In genomic region chr7:31651234-31651633, GRCh38 we compare ENCODE assay signal across 37 cellular contexts. TPM values are rescaled to one million over a fixed set of nuclear protein-coding genes. Genes with fewer than 3 reads are reported as not detected.
"Had no signal": no experiment of that assay in that cellular context is flagged by ENCODE, and none has a peak within 500 bp of the region (broad histone marks: within the 10 kb centered on the region; RNA-seq: fewer than 3 reads in every experiment).

No MANE protein-coding gene starts in this region.

- H3K36me3 Mint-ChIP-seq: activated CD8-positive, alpha-beta memory T cell treated with anti-CD3 and anti-CD28 coated beads, Interleukin-2, amount 10 ng/mL, durations not matched to agents 7 days and 5 days; activated naive CD8-positive, alpha-beta T cell treated with anti-CD3 and anti-CD28 coated beads, Interleukin-2, amount 10 ng/mL, durations not matched to agents 7 days and 5 days had no signal

- H3K4me3 Mint-ChIP-seq: activated CD4-positive, alpha-beta memory T cell treated with anti-CD3 and anti-CD28 coated beads, Interleukin-2, amount 10 ng/mL, durations not matched to agents 7 days and 5 days; activated CD8-positive, alpha-beta memory T cell treated with anti-CD3 and anti-CD28 coated beads, Interleukin-2, amount 10 ng/mL, durations not matched to agents 7 days and 5 days; activated naive CD8-positive, alpha-beta T cell treated with anti-CD3 and anti-CD28 coated beads, Interleukin-2, amount 10 ng/mL, durations not matched to agents 7 days and 5 days; central memory CD8-positive, alpha-beta T cell had no signal

- H3K27me3 Mint-ChIP-seq: activated CD4-positive, alpha-beta memory T cell treated with anti-CD3 and anti-CD28 coated beads, Interleukin-2, amount 10 ng/mL, durations not matched to agents 7 days and 5 days; activated CD8-positive, alpha-beta memory T cell treated with anti-CD3 and anti-CD28 coated beads, Interleukin-2, amount 10 ng/mL, durations not matched to agents 7 days and 5 days; activated naive CD8-positive, alpha-beta T cell treated with anti-CD3 and anti-CD28 coated beads, Interleukin-2, amount 10 ng/mL, durations not matched to agents 7 days and 5 days; central memory CD8-positive, alpha-beta T cell had no signal

- H3K4me1 ChIP-seq: ascending aorta had no signal

- H3K27ac Mint-ChIP-seq: activated CD4-positive, alpha-beta memory T cell treated with anti-CD3 and anti-CD28 coated beads, Interleukin-2, amount 10 ng/mL, durations not matched to agents 7 days and 5 days; activated CD8-positive, alpha-beta memory T cell treated with anti-CD3 and anti-CD28 coated beads, Interleukin-2, amount 10 ng/mL, durations not matched to agents 7 days and 5 days; activated naive CD8-positive, alpha-beta T cell treated with anti-CD3 and anti-CD28 coated beads, Interleukin-2, amount 10 ng/mL, durations not matched to agents 7 days and 5 days had no signal

- ATAC-seq: activated CD8-positive, alpha-beta memory T cell treated with anti-CD3 and anti-CD28 coated beads, Interleukin-2, amount 10 ng/mL, durations not matched to agents 7 days and 5 days had no signal

- H3K27me3 ChIP-seq: ascending aorta, cardiac muscle cell had no signal

- H3K27ac ChIP-seq: ascending aorta, cardiac muscle cell, VCaP had no signal

- H3K9me3 ChIP-seq: ascending aorta, MG63 had no signal

- H3K36me3 ChIP-seq: ascending aorta, cardiac muscle cell, MG63 had no signal

- H3K4me3 ChIP-seq: ascending aorta, cardiac muscle cell, MG63 had no signal

- H3K4me1 Mint-ChIP-seq: activated CD4-positive, alpha-beta memory T cell treated with anti-CD3 and anti-CD28 coated beads, Interleukin-2, amount 10 ng/mL, durations not matched to agents 7 days and 5 days; activated CD8-positive, alpha-beta memory T cell treated with anti-CD3 and anti-CD28 coated beads, Interleukin-2, amount 10 ng/mL, durations not matched to agents 7 days and 5 days; activated naive CD8-positive, alpha-beta T cell treated with anti-CD3 and anti-CD28 coated beads, Interleukin-2, amount 10 ng/mL, durations not matched to agents 7 days and 5 days; central memory CD8-positive, alpha-beta T cell had no signal

- H3K9me3 Mint-ChIP-seq: activated naive CD8-positive, alpha-beta T cell treated with anti-CD3 and anti-CD28 coated beads, Interleukin-2, amount 10 ng/mL, durations not matched to agents 7 days and 5 days had no signal

- DNase-seq: activated CD4-positive, alpha-beta memory T cell treated with anti-CD3 and anti-CD28 coated beads, Interleukin-2, amount 10 ng/mL, durations not matched to agents 7 days and 5 days; activated CD4-positive, alpha-beta T cell treated with anti-CD3 and anti-CD28 coated beads for 1 hour; activated CD4-positive, alpha-beta T cell treated with anti-CD3 and anti-CD28 coated beads for 48 hours; activated CD4-positive, CD25-positive, alpha-beta regulatory T cell; activated CD8-positive, alpha-beta memory T cell treated with anti-CD3 and anti-CD28 coated beads for 24 hours; activated CD8-positive, alpha-beta memory T cell treated with anti-CD3 and anti-CD28 coated beads, Interleukin-2, amount 10 ng/mL, durations not matched to agents 7 days and 5 days; activated CD8-positive, alpha-beta memory T cell treated with anti-CD3 and anti-CD28 coated beads, Interleukin-2, amount 50 U/mL, for 48 hours; activated effector memory CD4-positive, alpha-beta T cell treated with anti-CD3 and anti-CD28 coated beads, Interleukin-2, amount 50 U/mL, for 16 hours; activated naive CD4-positive, alpha-beta T cell; activated naive CD4-positive, alpha-beta T cell treated with anti-CD3 and anti-CD28 coated beads, Interleukin-2, amount 50 U/mL, for 16 hours; activated naive CD8-positive, alpha-beta T cell treated with anti-CD3 and anti-CD28 coated beads, Interleukin-2, amount 10 ng/mL, durations not matched to agents 7 days and 5 days; activated T-cell treated with anti-CD3 and anti-CD28 coated beads, Interleukin-2, amount 50 U/mL, for 48 hours; amygdala; Kasumi-1; MG63; NCI-H1048; NCI-H1105 treated with DMSO at 0.1 percent for 48 hours; NCI-H1436; NCI-H1694; NCI-H1930; NCI-H345; NCI-H524 treated with DMSO at 0.1 percent for 48 hours; NCI-H748 treated with DMSO at 0.1 percent for 48 hours; NK-92 treated with Interleukin-12 subunit alpha and Interleukin-12 subunit beta, amount 100 ng/mL, for 24 hours; Right ventricle myocardium superior; SW 1271; T-helper 1 cell; T-helper 2 cell; T-helper 9 cell had no signal

RNA-seq across cellular contexts. Expression of gene PPP1R17, which starts 35.8 kb away (rescaled TPM):
- total RNA-seq: activated CD4-positive, alpha-beta memory T cell treated with anti-CD3 and anti-CD28 coated beads, Interleukin-2, amount 10 ng/mL, durations not matched to agents 7 days and 5 days; activated CD8-positive, alpha-beta memory T cell treated with anti-CD3 and anti-CD28 coated beads, Interleukin-2, amount 10 ng/mL, durations not matched to agents 7 days and 5 days; activated naive CD8-positive, alpha-beta T cell treated with anti-CD3 and anti-CD28 coated beads, Interleukin-2, amount 10 ng/mL, durations not matched to agents 7 days and 5 days; ascending aorta; cardiac muscle cell; chondrocyte; NCI-H460; OCI-LY7; Right ventricle myocardium superior had no signal
- polyA plus RNA-seq: adipose tissue, cardiac muscle cell had no signal
